ENCODE assay signal across 8 cellular contexts in genomic region chr16:46973457-46974324, GRCh38.
A peak's percentile ranks its signal among the peaks of the same experiment; 100 is the strongest.
DNase-seq lines count a peak whose midpoint lies in the region; ATAC-seq and TF ChIP-seq lines count a peak whose summit lies in the region.

DNAJA2 (minus strand) TSS chr16:46973674; CDS start chr16:46973572, 102 bp downstream.

- no peak for TF ChIP-seq CTCF in AG09309 (IDR thresholded peaks at IDR 0.05; ENCODE audit: control insufficient read depth, insufficient read depth, low read depth, low read length, missing control alignments)

- DNase-seq in AG09309 (ENCODE audit: low read depth) (peak; percentile 46), NCI-H345 (lab: John Stamatoyannopoulos, UW) (peak; percentile 82), islet precursor cell (peak; percentile 94)
- peak; percentile 78 for DNase-seq in activated CD4-positive, CD25-positive, alpha-beta regulatory T cell treated with anti-CD3 and anti-CD28 coated beads, Interleukin-2, amount 50 U/mL, for 16 hours (ENCODE audit: low read depth, low spot score)
- DNase-seq in central memory CD4-positive, alpha-beta T cell = peak; percentile 88
- DNase-seq in stimulated activated CD4-positive, alpha-beta T cell treated with anti-CD3 and anti-CD28 coated beads, Interleukin-12 subunit alpha, Interleukin-12 subunit beta, amount 100 ng/mL, for 4 hours = peak; percentile 94

- ATAC-seq in GM18909 (IDR thresholded peaks at IDR 0.05; ENCODE audit: poor library complexity, unreplicated experiment) (peak; percentile 92), HG03175 (IDR thresholded peaks at IDR 0.05; ENCODE audit: unreplicated experiment) (peak; percentile 86)

- H3K4me3 ChIP-seq in AG09309 (ENCODE audit: control insufficient read depth, low read depth, low read length) = peak within 1 kb of the TSS; percentile 64

Comparison
In these comparisons a context has a peak if more than half of its experiments do, and no peak if none do; other contexts are left out.
1. Peak in every context shown above with its lines: DNase-seq, ATAC-seq and H3K4me3 ChIP-seq.